In the genomic region with DNA sequence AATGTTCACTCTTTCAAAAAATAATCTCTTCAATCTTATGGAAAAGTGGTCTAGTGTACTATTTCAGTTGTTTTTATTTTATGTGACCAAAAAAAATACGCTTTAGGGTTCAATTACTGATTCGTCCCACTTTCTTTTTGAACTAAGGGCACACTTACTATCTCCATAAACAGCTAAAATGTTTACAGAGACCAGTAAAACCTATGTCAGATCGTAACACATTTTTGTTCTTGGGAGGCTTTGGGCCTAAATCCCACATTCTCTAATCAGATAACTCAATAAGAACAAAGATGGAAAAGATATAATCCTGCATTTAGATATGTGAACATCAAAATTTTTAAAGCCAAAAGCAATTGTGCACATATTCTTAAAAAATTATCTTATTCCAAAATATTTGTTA, we compare ENCODE assay signal across 1 cellular context.
TF ChIP-seq lines count a peak whose summit lies in the region.

No MANE protein-coding gene starts in this region.

TF ChIP-seq in H1, 55 proteins besides CTCF, POLR2A, EP300 and RAD21 (continued from another document):
- TF ChIP-seq, protein P1, sequence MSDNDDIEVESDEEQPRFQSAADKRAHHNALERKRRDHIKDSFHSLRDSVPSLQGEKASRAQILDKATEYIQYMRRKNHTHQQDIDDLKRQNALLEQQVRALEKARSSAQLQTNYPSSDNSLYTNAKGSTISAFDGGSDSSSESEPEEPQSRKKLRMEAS (IDR thresholded peaks at IDR 0.05), result no peak
- TF ChIP-seq KDM5A (IDR thresholded peaks at IDR 0.05; ENCODE audit: low read length), result no peak
